ENCODE assay signal across 1 cellular context in genomic region chr5:128212206-128212788, GRCh38.
TF ChIP-seq lines count a peak whose summit lies in the region.

No MANE protein-coding gene starts in this region.

TF ChIP-seq in K562, 482 proteins besides CTCF, POLR2A, EP300 and RAD21 (continued from another document):
- no peak for TF ChIP-seq GTF2B (IDR thresholded peaks at IDR 0.05; ENCODE audit: extremely low read depth, insufficient read length)
- no peak for TF ChIP-seq BDP1 (IDR thresholded peaks at IDR 0.05; ENCODE audit: insufficient read depth, insufficient read length)
- TF ChIP-seq CCAR2 (IDR thresholded peaks at IDR 0.05; ENCODE audit: low read depth, low read length): no peak
- no peak for TF ChIP-seq SMAD2 (IDR thresholded peaks at IDR 0.05; ENCODE audit: low read depth, low read length)
- no peak for TF ChIP-seq FOXM1 (IDR thresholded peaks at IDR 0.05; ENCODE audit: low read depth)
- TF ChIP-seq FOXM1 (CRISPR knock-in tag; IDR thresholded peaks at IDR 0.05; ENCODE audit: low read depth): no peak
